20 cellular contexts compared by ENCODE assay signal in genomic region chr1:93976711-93977328, GRCh38.
A peak's percentile ranks its signal among the peaks of the same experiment; 100 is the strongest.
DNase-seq lines count a peak whose midpoint lies in the region; ATAC-seq and TF ChIP-seq lines count a peak whose summit lies in the region.
"Had no signal": no experiment of that assay in that cellular context is flagged by ENCODE, and none has a peak within 500 bp of the region (broad histone marks: within the 10 kb centered on the region; RNA-seq: fewer than 3 reads in every experiment).

No MANE protein-coding gene starts in this region.

- intact Hi-C loops in breast epithelium (cut with DNase I; ENCODE audit: low total_unique reads), result no loop called here
- intact Hi-C loops in MCF 10A (cut with micrococcal nuclease), result no loop called here

- POLR2A ChIA-PET in MCF 10A (lab: Yijun Ruan, JAX), result interaction anchor here (1.5 kb wide), 1 partner anchor 11 kb away, joined by 4 read pairs; no protein-coding TSS in a partner anchor

- H3K9me3 ChIP-seq in breast epithelium, result no peaks in the 10 kb centered on the region

- no peaks in the 10 kb centered on the region for H3K27me3 Mint-ChIP-seq in MCF 10A (ENCODE audit: insufficient read depth, unreplicated experiment)
- H3K27me3 Mint-ChIP-seq in natural killer cell treated with Interleukin-12 subunit alpha and Interleukin-12 subunit beta and Interleukin-15 and Interleukin-18, amount 100 ng/mL, for 72 hours, result no peaks in the 10 kb centered on the region

- DNase-seq in breast epithelium (ENCODE audit: low spot score in 2 of 2), result no peak
- DNase-seq in MCF 10A (ENCODE audit: unreplicated experiment), result no peak
- DNase-seq in NCI-H82 treated with DMSO at 0.1 percent for 48 hours (lab: John Stamatoyannopoulos, UW; ENCODE audit: unreplicated experiment), result peak; percentile 97
- DNase-seq in islet precursor cell, result peak; percentile 86
- DNase-seq in natural killer cell treated with Interleukin-12 subunit alpha and Interleukin-12 subunit beta and Interleukin-15 and Interleukin-18, amount 100 ng/mL, for 72 hours (ENCODE audit: low spot score), result no peak
- no peak for DNase-seq in GOT3 (lab: John Stamatoyannopoulos, UW)
- DNase-seq in activated CD4-positive, CD25-positive, alpha-beta regulatory T cell (lab: John Stamatoyannopoulos, UW), result no peak
- DNase-seq: 8988T; DMS153; GF-D8; KBM-7; MV-4-11; NCI-H1417; NCI-H187; NCI-H69; NK-92 treated with Interleukin-12 subunit alpha and Interleukin-12 subunit beta, amount 100 ng/mL, for 24 hours; RPMI8226; SHP77 treated with DMSO at 0.1 percent for 48 hours had no signal

- no TSS peak for BruUV-seq in MCF 10A (replicated peaks; lab: Mats Ljungman, UMichigan)

- no peaks in the 10 kb centered on the region for H3K36me3 Mint-ChIP-seq in MCF 10A (ENCODE audit: insufficient read depth, unreplicated experiment)
- H3K36me3 Mint-ChIP-seq in natural killer cell treated with Interleukin-12 subunit alpha and Interleukin-12 subunit beta and Interleukin-15 and Interleukin-18, amount 100 ng/mL, for 72 hours, result no peaks in the 10 kb centered on the region

- H3K27ac ChIP-seq in breast epithelium, result peak overlapping the region; percentile 40 to 78

- no peaks in the 10 kb centered on the region for H3K27me3 ChIP-seq in breast epithelium

- no peak overlapping the region for H3K4me3 Mint-ChIP-seq in MCF 10A (ENCODE audit: unreplicated experiment)
- H3K4me3 Mint-ChIP-seq in natural killer cell treated with Interleukin-12 subunit alpha and Interleukin-12 subunit beta and Interleukin-15 and Interleukin-18, amount 100 ng/mL, for 72 hours, result no peak overlapping the region
- H3K4me3 Mint-ChIP-seq: B cell had no signal

- H3K36me3 ChIP-seq in breast epithelium, result no peaks in the 10 kb centered on the region

- CTCF ChIA-PET in MCF 10A (lab: Yijun Ruan, JAX), result interaction anchor here (0.8 to 2.0 kb wide), 4 partner anchors 12 to 359 kb away, joined by 3 to 10 read pairs (median 4); no protein-coding TSS in a partner anchor

- no peak overlapping the region for H3K27ac Mint-ChIP-seq in MCF 10A (ENCODE audit: low read depth, unreplicated experiment)
- H3K27ac Mint-ChIP-seq in natural killer cell treated with Interleukin-12 subunit alpha and Interleukin-12 subunit beta and Interleukin-15 and Interleukin-18, amount 100 ng/mL, for 72 hours, result no peak overlapping the region
- H3K27ac Mint-ChIP-seq: B cell had no signal

- H3K4me1 ChIP-seq in breast epithelium, result peaks cover 3 to 8% of the 10 kb centered on the region in 2 donors

- no peak for TF ChIP-seq POLR2A in breast epithelium (IDR thresholded peaks at IDR 0.05)

- no peaks in the 10 kb centered on the region for H3K4me1 Mint-ChIP-seq in MCF 10A (ENCODE audit: insufficient read depth, unreplicated experiment)
- H3K4me1 Mint-ChIP-seq in natural killer cell treated with Interleukin-12 subunit alpha and Interleukin-12 subunit beta and Interleukin-15 and Interleukin-18, amount 100 ng/mL, for 72 hours (ENCODE audit: low read depth in 2 of 2), result no peaks in the 10 kb centered on the region
- H3K4me1 Mint-ChIP-seq: B cell had no signal

- ATAC-seq in natural killer cell treated with Interleukin-12 subunit alpha and Interleukin-12 subunit beta and Interleukin-15 and Interleukin-18, amount 100 ng/mL, for 72 hours, result no peak
- no peak for ATAC-seq in HG03439 (IDR thresholded peaks at IDR 0.05; ENCODE audit: unreplicated experiment)

- H3K9me3 Mint-ChIP-seq in MCF 10A (ENCODE audit: unreplicated experiment), result no peaks in the 10 kb centered on the region
- H3K9me3 Mint-ChIP-seq in natural killer cell treated with Interleukin-12 subunit alpha and Interleukin-12 subunit beta and Interleukin-15 and Interleukin-18, amount 100 ng/mL, for 72 hours, result no peaks in the 10 kb centered on the region

- TF ChIP-seq CTCF in breast epithelium (IDR thresholded peaks at IDR 0.05) (no peak), MCF 10A (IDR thresholded peaks at IDR 0.05; ENCODE audit: unreplicated experiment) (no peak)

- H3K4me3 ChIP-seq in breast epithelium, result no peak overlapping the region

Comparison
In these comparisons a context has a peak if more than half of its experiments do, and no peak if none do; other contexts are left out.
1. DNase-seq: peak in NCI-H82 treated with DMSO at 0.1 percent for 48 hours (single experiment) and islet precursor cell (single experiment); none in breast epithelium (0 of 2), MCF 10A (single experiment), natural killer cell treated with Interleukin-12 subunit alpha and Interleukin-12 subunit beta and Interleukin-15 and Interleukin-18, amount 100 ng/mL, for 72 hours (single experiment), GOT3 (single experiment) and activated CD4-positive, CD25-positive, alpha-beta regulatory T cell (0 of 4).